8 cellular contexts compared by ENCODE assay signal in the genomic region with DNA sequence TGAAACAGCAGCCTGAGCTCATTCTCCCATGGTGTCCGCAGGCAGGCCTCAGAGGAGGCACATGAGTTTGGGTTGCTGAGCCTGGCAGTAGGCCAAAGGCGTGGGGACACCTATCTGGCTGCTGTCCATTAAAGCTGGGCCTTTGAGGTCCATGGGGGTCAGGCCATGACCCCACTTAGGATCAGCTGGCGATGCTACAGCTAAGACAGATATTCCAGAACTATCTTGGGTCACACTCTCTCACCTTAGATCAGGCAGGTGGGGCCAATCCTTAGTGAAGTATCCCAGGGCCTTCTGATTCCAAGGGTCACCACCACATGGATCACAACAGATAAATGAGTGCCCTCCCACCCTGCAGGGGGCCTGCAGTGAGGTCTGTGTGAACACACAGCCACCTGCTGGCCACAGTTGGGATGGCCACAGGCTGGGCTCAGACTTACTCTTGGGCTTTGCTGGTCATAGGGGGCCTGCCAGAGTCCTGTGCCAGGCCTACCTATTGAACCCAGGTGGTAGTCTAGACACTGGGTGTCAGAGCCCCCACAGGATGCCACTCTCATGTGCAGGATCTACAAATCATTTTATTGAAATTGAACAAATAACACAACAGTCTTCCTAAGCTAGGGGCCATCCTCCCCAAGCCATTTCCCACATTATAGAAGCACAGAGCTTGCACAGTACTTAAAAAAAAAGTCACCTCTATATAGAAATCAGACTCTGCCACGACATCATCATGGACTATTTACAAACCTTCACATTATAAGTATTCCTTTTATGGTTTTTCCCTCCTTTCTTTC. TPM values are rescaled to one million over a fixed set of nuclear protein-coding genes. Genes with fewer than 3 reads are reported as not detected.
DNase-seq lines count a peak whose midpoint lies in the region; ATAC-seq and TF ChIP-seq lines count a peak whose summit lies in the region.

No MANE protein-coding gene starts in this region.

- H3K79me2 ChIP-seq in DND-41 (ENCODE audit: insufficient read depth, low read length) (peaks cover 36% of the 10 kb centered on the region), Karpas-422 (ENCODE audit: low read length) (peaks cover 33% of the 10 kb centered on the region)

- H3K4me3 Mint-ChIP-seq in T-helper 1 cell treated with Interleukin-12 subunit alpha and Interleukin-12 subunit beta and Interleukin-4 antibody, amounts not matched to agents 30 μg/mL and 1 μg/mL, for 36 hours, result peak overlapping the region; percentile 19

- no peaks in the 10 kb centered on the region for H3K9me2 ChIP-seq in Karpas-422 (replicated peaks; ENCODE audit: insufficient read depth, low read length)

- H3K27me3 ChIP-seq in DND-41 (ENCODE audit: insufficient read depth, low read length, poor library complexity) (no peaks in the 10 kb centered on the region), Karpas-422 (ENCODE audit: low read length) (no peaks in the 10 kb centered on the region), right atrium auricular region (no peaks in the 10 kb centered on the region), sigmoid colon (no peaks in the 10 kb centered on the region)

- 0 out of 2 replicates have a peak overlapping the region, but pooled peaks have one; percentile 1 for H3K4me2 ChIP-seq in DND-41 (ENCODE audit: insufficient read depth, low read length)
- H3K4me2 ChIP-seq in Karpas-422 (ENCODE audit: low read depth, low read length, poor library complexity, severe bottlenecking), result no peak overlapping the region

- H4K20me1 ChIP-seq in DND-41 (ENCODE audit: insufficient read depth, low read length), result peaks cover 18% of the 10 kb centered on the region; the same call in 1 of the 2 replicates
- peaks cover 6% of the 10 kb centered on the region; the same call in 1 of the 2 replicates for H4K20me1 ChIP-seq in Karpas-422 (ENCODE audit: insufficient read depth, low read depth, low read length)

- H3K4me3 ChIP-seq in DND-41 (ENCODE audit: low read depth in 1 of 2, low read length in 2 of 2) (no peak overlapping the region), Karpas-422 (ENCODE audit: low read length) (no peak overlapping the region), right atrium auricular region (no peak overlapping the region), sigmoid colon (no peak overlapping the region)

- H3K9me3 ChIP-seq in DND-41 (ENCODE audit: insufficient read depth, low read length, severe bottlenecking) (no peaks in the 10 kb centered on the region), Karpas-422 (ENCODE audit: low read length) (no peaks in the 10 kb centered on the region), right atrium auricular region (no peaks in the 10 kb centered on the region), sigmoid colon (no peaks in the 10 kb centered on the region)

- H3K4me1 ChIP-seq in DND-41 (ENCODE audit: insufficient read depth, low read length), result peaks cover 58% of the 10 kb centered on the region
- H3K4me1 ChIP-seq in Karpas-422 (ENCODE audit: low read length), result peaks cover 41% of the 10 kb centered on the region
- H3K4me1 ChIP-seq in right atrium auricular region, result peaks cover 0 to 77% of the 10 kb centered on the region in 2 donors
- peaks cover 0 to 62% (median 50%) of the 10 kb centered on the region in 4 donors for H3K4me1 ChIP-seq in sigmoid colon

- peaks cover 9% of the 10 kb centered on the region for H3K36me3 Mint-ChIP-seq in T-helper 1 cell treated with Interleukin-12 subunit alpha and Interleukin-12 subunit beta and Interleukin-4 antibody, amounts not matched to agents 30 μg/mL and 1 μg/mL, for 36 hours (ENCODE audit: low read depth)

- no peak for TF ChIP-seq POLR2A in sigmoid colon (IDR thresholded peaks at IDR 0.05)

- H3K9ac ChIP-seq in DND-41 (ENCODE audit: low read depth, low read length) (0 out of 2 replicates have a peak overlapping the region, but pooled peaks have one; percentile 2), Karpas-422 (ENCODE audit: low read length) (no peak overlapping the region)

- no peaks in the 10 kb centered on the region for H3K27me3 Mint-ChIP-seq in T-helper 1 cell treated with Interleukin-12 subunit alpha and Interleukin-12 subunit beta and Interleukin-4 antibody, amounts not matched to agents 30 μg/mL and 1 μg/mL, for 36 hours (ENCODE audit: low read depth)

- H3K27ac ChIP-seq in DND-41 (ENCODE audit: low read length) (no peak overlapping the region; the same call in 1 of the 2 replicates), Karpas-422 (ENCODE audit: low read length) (no peak overlapping the region), right atrium auricular region (peak overlapping the region; percentile 93), sigmoid colon (peak overlapping the region; percentile 88 to 92 (median 92))

- peaks cover 37% of the 10 kb centered on the region for H3K36me3 ChIP-seq in DND-41 (ENCODE audit: insufficient read depth, low read length)
- peaks cover 4% of the 10 kb centered on the region; the same call in 1 of the 2 replicates for H3K36me3 ChIP-seq in Karpas-422 (ENCODE audit: insufficient read depth, low read length)
- H3K36me3 ChIP-seq in right atrium auricular region, result peaks cover 13% of the 10 kb centered on the region
- H3K36me3 ChIP-seq in sigmoid colon, result peaks cover 0 to 25% (median 6%) of the 10 kb centered on the region in 4 donors

- no peak overlapping the region for H2AFZ ChIP-seq in DND-41 (ENCODE audit: low read depth, low read length)
- no peak overlapping the region for H2AFZ ChIP-seq in Karpas-422 (ENCODE audit: low read length)

- peak; percentile 34 for ATAC-seq in DND-41 (ENCODE audit: insufficient read depth, low read depth)
- ATAC-seq in HG02970 (IDR thresholded peaks at IDR 0.05; ENCODE audit: low FRiP score, unreplicated experiment), result no peak

- no peak overlapping the region for H3K27ac Mint-ChIP-seq in T-helper 1 cell treated with Interleukin-12 subunit alpha and Interleukin-12 subunit beta and Interleukin-4 antibody, amounts not matched to agents 30 μg/mL and 1 μg/mL, for 36 hours

- DNase-seq in DND-41 (peak; percentile 71), Karpas-422 (peak; percentile 83), anterior cingulate cortex (lab: John Stamatoyannopoulos, UW) (peak in 47 of 58 donors; percentile 20 to 77 (median 50)), right atrium auricular region (ENCODE audit: low spot score) (peak; percentile 76), sigmoid colon (no peak), GOT3 (lab: John Stamatoyannopoulos, UW) (no peak)

- 51 to 61% methylated on average over 4 of the region's 4 CpGs for WGBS in sigmoid colon, 2 donors

- no peaks in the 10 kb centered on the region for H3K9me3 Mint-ChIP-seq in T-helper 1 cell treated with Interleukin-12 subunit alpha and Interleukin-12 subunit beta and Interleukin-4 antibody, amounts not matched to agents 30 μg/mL and 1 μg/mL, for 36 hours

- intact Hi-C loops in sigmoid colon (cut with DNase I), result loop anchor here (5.0 to 10.0 kb wide), 3 partner anchors 62 to 1060 kb away; a partner anchor contains a TSS

- peaks cover 26% of the 10 kb centered on the region for H3K4me1 Mint-ChIP-seq in T-helper 1 cell treated with Interleukin-12 subunit alpha and Interleukin-12 subunit beta and Interleukin-4 antibody, amounts not matched to agents 30 μg/mL and 1 μg/mL, for 36 hours (ENCODE audit: low read depth)

- no peak for TF ChIP-seq EP300 in sigmoid colon (IDR thresholded peaks at IDR 0.05)

- TF ChIP-seq CTCF in DND-41 (IDR thresholded peaks at IDR 0.05; ENCODE audit: borderline replicate concordance, extremely low read depth, low read length, poor library complexity, severe bottlenecking) (peak; percentile 92), right atrium auricular region (IDR thresholded peaks at IDR 0.05) (peak; percentile 80 to 91), sigmoid colon (IDR thresholded peaks at IDR 0.05) (peak; percentile 46 to 89 (median 84))

RNA-seq across cellular contexts. Expression of a gene that starts 2.0 kb away (rescaled TPM):
- 12.8 and 22.5 TPM in 2 replicates for total RNA-seq in Karpas-422 (2014; rRNA removed; shearing (Covaris generic); ENCODE audit: low replicate concordance)
- total RNA-seq in right atrium auricular region, result 100 to 1,000 TPM; 129 to 198 TPM
- 10 to 100 TPM; 41.6 to 62.6 (median 49.4) TPM for total RNA-seq in sigmoid colon
- polyA plus RNA-seq in sigmoid colon, result 10 to 100 TPM in 2 of 3 donors, 1 to 10 TPM in 1; 8.6 to 45.8 (median 13.8) TPM

RNA-seq across cellular contexts. Expression of a gene that starts 3.5 kb away (rescaled TPM):
- 38.1 and 49.6 TPM in 2 replicates for total RNA-seq in Karpas-422 (2014; rRNA removed; shearing (Covaris generic); ENCODE audit: low replicate concordance)
- total RNA-seq in right atrium auricular region, result 10 to 100 TPM; 23.4 to 29.6 TPM
- total RNA-seq in sigmoid colon, result 10 to 100 TPM; 23.2 to 54.7 (median 38.0) TPM
- polyA plus RNA-seq in sigmoid colon, result 10 to 100 TPM; 28.7 to 37.1 (median 33.0) TPM

RNA-seq across cellular contexts. Expression of a gene that starts 16.1 kb away (rescaled TPM):
- total RNA-seq in Karpas-422 (2014; rRNA removed; shearing (Covaris generic); ENCODE audit: low replicate concordance), result 33.3 and 69.4 TPM in 2 replicates
- 10 to 100 TPM; 18.6 to 25.9 TPM for total RNA-seq in right atrium auricular region
- total RNA-seq in sigmoid colon, result 10 to 100 TPM; 27.4 to 29.8 (median 28.5) TPM
- 10 to 100 TPM; 16.4 to 41.7 (median 21.0) TPM for polyA plus RNA-seq in sigmoid colon

RNA-seq across cellular contexts. Expression of a gene that starts 21.0 kb away (rescaled TPM):
- total RNA-seq in Karpas-422 (2014; rRNA removed; shearing (Covaris generic); ENCODE audit: low replicate concordance), result 1.3 and 1.4 TPM in 2 replicates
- under 1 TPM; 0.26 to 0.31 TPM for total RNA-seq in right atrium auricular region
- 1 to 10 TPM in 1 of 4 donors, not detected in 3; 1.2 TPM for total RNA-seq in sigmoid colon
- polyA plus RNA-seq in sigmoid colon, result under 1 TPM in 1 of 3 donors, not detected in 2; 0.77 TPM

RNA-seq across cellular contexts. Expression of a gene that starts 21.2 kb away (rescaled TPM):
- total RNA-seq in Karpas-422 (2014; rRNA removed; shearing (Covaris generic); ENCODE audit: low replicate concordance), result 0.14 and 0.71 TPM in 2 replicates
- total RNA-seq in right atrium auricular region (10 to 100 TPM; 38.1 to 40.8 TPM), sigmoid colon (1 to 10 TPM; 3.5 to 7.2 (median 4.2) TPM)
- polyA plus RNA-seq in sigmoid colon, result 10 to 100 TPM in 1 of 3 donors, 1 to 10 TPM in 2; 2.4 to 15.1 (median 9.5) TPM

Comparison
In these comparisons a context has a peak if more than half of its experiments do, and no peak if none do; other contexts are left out.
1. DNase-seq: peak in DND-41 (single experiment), Karpas-422 (single experiment), anterior cingulate cortex (47 of 58) and right atrium auricular region (single experiment); none in sigmoid colon (single experiment) and GOT3 (single experiment).
2. H3K27ac ChIP-seq: peak in right atrium auricular region (2 of 2) and sigmoid colon (4 of 4); none in DND-41 (single experiment) and Karpas-422 (single experiment).
3. Peak in every context shown above with its lines, with median percentiles within 50 percentile points of each other: CTCF ChIP-seq.